Comparison of ENCODE assay signal across 8 cellular contexts in genomic region chr12:53451661-53452158, GRCh38. TPM values are rescaled to one million over a fixed set of nuclear protein-coding genes. Genes with fewer than 3 reads are reported as not detected.
DNase-seq lines count a peak whose midpoint lies in the region; ATAC-seq and TF ChIP-seq lines count a peak whose summit lies in the region.

TSS of gene PCBP2 (plus strand) at chr12:53452102. CDS start at chr12:53454801, 2,699 bp downstream.

- H3K36me3 ChIP-seq in PC-3 (ENCODE audit: low read depth, low read length) (peaks cover 40% of the 10 kb centered on the region), mucosa of stomach (ENCODE audit: control insufficient read depth, insufficient read depth, low read length) (no peaks in the 10 kb centered on the region)

- H3K9me3 ChIP-seq in PC-3 (ENCODE audit: low read length) (no peaks in the 10 kb centered on the region), mucosa of stomach (ENCODE audit: control insufficient read depth, low read length) (no peaks in the 10 kb centered on the region)

- H3F3A ChIP-seq in PC-3 (ENCODE audit: low read length, unreplicated experiment) = no peaks in the 10 kb centered on the region

- peaks cover 41% of the 10 kb centered on the region for H4K20me1 ChIP-seq in PC-3 (ENCODE audit: low read length)

- peak; percentile 12; the same call in 1 of the 2 replicates for TF ChIP-seq RAD21 in Ishikawa (IDR thresholded peaks at IDR 0.05; ENCODE audit: low read depth)

- H3K9ac ChIP-seq in PC-3 (ENCODE audit: low read length) (peak within 1 kb of the TSS; percentile 99), mucosa of stomach (ENCODE audit: low read length) (peak within 1 kb of the TSS; percentile 92)

- DNase-seq in DMS153 treated with DMSO at 0.1 percent for 48 hours (lab: John Stamatoyannopoulos, UW; ENCODE audit: unreplicated experiment) = peak; percentile 98
- DNase-seq in PC-3 = peak; percentile 99
- DNase-seq in activated T-cell treated with anti-CD3 and anti-CD28 coated beads, Interleukin-2, amount 50 U/mL, for 1 hour = peak; percentile 94
- peak; percentile 90 for DNase-seq in epithelial cell of proximal tubule (ENCODE audit: low read depth)
- DNase-seq in stimulated activated CD8-positive, alpha-beta memory T cell treated with anti-CD3 and anti-CD28 coated beads, Interleukin-7, amount 100 ng/mL, for 24 hours (ENCODE audit: low read depth) = peak; percentile 89

- peaks cover 46% of the 10 kb centered on the region for H3K79me2 ChIP-seq in PC-3 (ENCODE audit: low read length)

- H3K9me2 ChIP-seq in PC-3 (replicated peaks; ENCODE audit: low read length) = no peaks in the 10 kb centered on the region

- peak within 1 kb of the TSS; percentile 54; the same call in 1 of the 2 replicates for H2AFZ ChIP-seq in PC-3 (ENCODE audit: low read length)

- intact Hi-C loops in PC-3 (cut with micrococcal nuclease) = loop anchor here (1.0 to 2.0 kb wide), 3 partner anchors 10 to 31 kb away; partner anchors contain the start of gene PRR13

- peak within 1 kb of the TSS; percentile 94 for H3K4me2 ChIP-seq in PC-3 (ENCODE audit: low read length)

- H3K27me3 ChIP-seq in PC-3 (ENCODE audit: low read length) (no peaks in the 10 kb centered on the region), mucosa of stomach (ENCODE audit: control insufficient read depth, insufficient read depth, low read length) (no peaks in the 10 kb centered on the region)

- no TSS peak for BruUV-seq in PC-3 (replicated peaks; lab: Mats Ljungman, UMichigan)

- ATAC-seq in GM21529 (IDR thresholded peaks at IDR 0.05; ENCODE audit: unreplicated experiment) (peak; percentile 98), PC-3 (peak; percentile 98)

- TF ChIP-seq EP300 in Ishikawa (IDR thresholded peaks at IDR 0.05; ENCODE audit: borderline replicate concordance) = peak; percentile 70

- CTCF ChIA-PET in PC-3 (lab: Charles Lee) = no interaction called here

- POLR2A ChIA-PET in PC-3 (lab: Charles Lee; ENCODE audit: unreplicated experiment) = no interaction called here

- H3K4me3 ChIP-seq in PC-3 (ENCODE audit: low read length) (peak within 1 kb of the TSS; percentile 95), epithelial cell of proximal tubule (ENCODE audit: low read depth, low read length) (peak within 1 kb of the TSS; percentile 91), mucosa of stomach (ENCODE audit: low read length) (peak within 1 kb of the TSS; percentile 61)

- peak within 1 kb of the TSS; percentile 79 for H3K27ac ChIP-seq in PC-3 (ENCODE audit: low read length)

- H3K4me1 ChIP-seq in PC-3 (ENCODE audit: insufficient read depth, low read length) (peaks cover 12% of the 10 kb centered on the region), mucosa of stomach (ENCODE audit: control insufficient read depth, insufficient read depth, low read length) (peaks cover 5% of the 10 kb centered on the region)

- TF ChIP-seq CTCF in PC-3 (conservative IDR thresholded peaks at IDR 0.05; ENCODE audit: low read depth, low read length) = peak; percentile 84
- TF ChIP-seq CTCF in epithelial cell of proximal tubule (conservative IDR thresholded peaks at IDR 0.05; ENCODE audit: low read depth, low read length) = peak; percentile 86

TF ChIP-seq in Ishikawa, 13 proteins besides CTCF, POLR2A, EP300 and RAD21:
- TF ChIP-seq CREB1 (IDR thresholded peaks at IDR 0.05; ENCODE audit: low read depth) = peak; percentile 86
- peak; percentile 81 for TF ChIP-seq MAX (IDR thresholded peaks at IDR 0.05)
- peak; percentile 46; the same call in 1 of the 2 replicates for TF ChIP-seq USF1 (IDR thresholded peaks at IDR 0.05)
- no peak for TF ChIP-seq NFIC (IDR thresholded peaks at IDR 0.05)
- TF ChIP-seq TEAD4 (IDR thresholded peaks at IDR 0.05) = peak; percentile 69; the same call in 1 of the 2 replicates
- TF ChIP-seq ZBTB7A (IDR thresholded peaks at IDR 0.05; ENCODE audit: low read depth) = 0 out of 2 replicates have a peak, but pooled peaks have one; percentile 12
- TF ChIP-seq YY1 (IDR thresholded peaks at IDR 0.05; ENCODE audit: low read depth) = peak; percentile 83
- TF ChIP-seq REST (IDR thresholded peaks at IDR 0.05; ENCODE audit: low read depth) = no peak
- TF ChIP-seq EGR1 (IDR thresholded peaks at IDR 0.05) = peak; percentile 89
- TF ChIP-seq TAF1 (IDR thresholded peaks at IDR 0.05; ENCODE audit: low read depth) = peak; percentile 74; the same call in 1 of the 2 replicates
- no peak for TF ChIP-seq FOXM1 (IDR thresholded peaks at IDR 0.05; ENCODE audit: borderline replicate concordance, low read depth)
- peak; percentile 80 for TF ChIP-seq TCF12 (IDR thresholded peaks at IDR 0.05; ENCODE audit: low read depth)
- TF ChIP-seq CEBPB (IDR thresholded peaks at IDR 0.05) = peak; percentile 79; the same call in 1 of the 2 replicates

RNA-seq across cellular contexts. Expression of gene PCBP2, which starts in this region (rescaled TPM):
- total RNA-seq in PC-3 (2014; rRNA removed) (204 and 306 TPM in 2 replicates), epithelial cell of proximal tubule (153 and 169 TPM in 2 replicates)

Comparison
In these comparisons a context has a peak if more than half of its experiments do, and no peak if none do; other contexts are left out.
1. Peak in every context shown above with its lines: DNase-seq, ATAC-seq, H3K4me3 ChIP-seq and H3K27ac ChIP-seq.